ENCODE assay signal across 39 cellular contexts in genomic region chr11:25200925-25201324, GRCh38.
"Had no signal": no experiment of that assay in that cellular context is flagged by ENCODE, and none has a peak within 500 bp of the region (broad histone marks: within the 10 kb centered on the region; RNA-seq: fewer than 3 reads in every experiment).

No MANE protein-coding gene starts in this region.

- H3K4me1 Mint-ChIP-seq: activated naive CD4-positive, alpha-beta T cell treated with anti-CD3 and anti-CD28 coated beads, Interleukin-2, amount 10 ng/mL, durations not matched to agents 7 days and 5 days; activated naive CD4-positive, alpha-beta T cell treated with anti-CD3 and anti-CD28 coated beads, Interleukin-2, amount 50 U/mL, for 24 hours; activated naive CD8-positive, alpha-beta T cell treated with anti-CD3 and anti-CD28 coated beads for 36 hours; activated naive CD8-positive, alpha-beta T cell treated with anti-CD3 and anti-CD28 coated beads, Interleukin-2, amount 10 ng/mL, durations not matched to agents 7 days and 5 days; activated naive CD8-positive, alpha-beta T cell treated with anti-CD3 and anti-CD28 coated beads, Interleukin-2, amount 50 U/mL, for 24 hours; activated T-helper 17 cell treated with anti-CD3 and anti-CD28 coated beads, Interleukin-2, amount 50 U/mL, for 72 hours; brain; central memory CD8-positive, alpha-beta T cell had no signal

- H3K4me3 ChIP-seq: adrenal gland, ascending aorta, body of pancreas, breast epithelium, cardiac muscle cell had no signal

- H3K27me3 Mint-ChIP-seq: activated naive CD4-positive, alpha-beta T cell treated with anti-CD3 and anti-CD28 coated beads, Interleukin-2, amount 10 ng/mL, durations not matched to agents 7 days and 5 days; activated naive CD4-positive, alpha-beta T cell treated with anti-CD3 and anti-CD28 coated beads, Interleukin-2, amount 50 U/mL, for 24 hours; activated naive CD8-positive, alpha-beta T cell; activated naive CD8-positive, alpha-beta T cell treated with anti-CD3 and anti-CD28 coated beads for 36 hours; activated naive CD8-positive, alpha-beta T cell treated with anti-CD3 and anti-CD28 coated beads, Interleukin-2, amount 10 ng/mL, durations not matched to agents 7 days and 5 days; activated naive CD8-positive, alpha-beta T cell treated with anti-CD3 and anti-CD28 coated beads, Interleukin-2, amount 50 U/mL, for 24 hours; activated T-helper 17 cell treated with anti-CD3 and anti-CD28 coated beads, Interleukin-2, amount 50 U/mL, for 72 hours; central memory CD8-positive, alpha-beta T cell had no signal

- ATAC-seq: activated naive CD4-positive, alpha-beta T cell treated with anti-CD3 and anti-CD28 coated beads, Interleukin-2, amount 50 U/mL, for 72 hours; activated naive CD8-positive, alpha-beta T cell treated with anti-CD3 and anti-CD28 coated beads, Interleukin-2, amount 50 U/mL, for 24 hours; activated T-cell treated with anti-CD3 and anti-CD28 coated beads, Interleukin-2, amount 50 U/mL, for 4 hours; activated T-cell treated with anti-CD3 and anti-CD28 coated beads, Interleukin-2, amount 50 U/mL, for 72 hours; activated T-helper 17 cell treated with anti-CD3 and anti-CD28 coated beads, Interleukin-2, amount 50 U/mL, for 72 hours; body of pancreas had no signal

- H3K27ac ChIP-seq: adrenal gland, ascending aorta, body of pancreas, brain microvascular endothelial cell, breast epithelium, cardiac muscle cell had no signal

- H3K36me3 ChIP-seq: adrenal gland, ascending aorta, brain microvascular endothelial cell, breast epithelium, cardiac muscle cell had no signal

- FAIRE-seq: astrocyte, bronchial epithelial cell, colon had no signal

- DNase-seq: activated effector memory CD4-positive, alpha-beta T cell treated with anti-CD3 and anti-CD28 coated beads, Interleukin-2, amount 50 U/mL, for 16 hours; activated effector memory CD4-positive, alpha-beta T cell treated with Interleukin-2 at 50 U/mL for 16 hours; activated gamma-delta T cell; activated gamma-delta T cell treated with Interleukin-2 at 50 U/mL for 16 hours; activated naive CD4-positive, alpha-beta T cell; activated naive CD4-positive, alpha-beta T cell treated with anti-CD3 and anti-CD28 coated beads for 36 hours; activated naive CD4-positive, alpha-beta T cell treated with anti-CD3 and anti-CD28 coated beads, Interleukin-2, amount 10 ng/mL, durations not matched to agents 7 days and 5 days; activated naive CD4-positive, alpha-beta T cell treated with anti-CD3 and anti-CD28 coated beads, Interleukin-2, amount 50 U/mL, for 16 hours; activated naive CD4-positive, alpha-beta T cell treated with Interleukin-2 at 50 U/mL for 16 hours; activated naive CD8-positive, alpha-beta T cell treated with anti-CD3 and anti-CD28 coated beads for 36 hours; activated naive CD8-positive, alpha-beta T cell treated with anti-CD3 and anti-CD28 coated beads, Interleukin-2, amount 10 ng/mL, durations not matched to agents 7 days and 5 days; activated naive CD8-positive, alpha-beta T cell treated with anti-CD3 and anti-CD28 coated beads, Interleukin-2, amount 50 U/mL, for 24 hours; activated T-cell treated with anti-CD3 and anti-CD28 coated beads, Interleukin-2, amount 50 U/mL, for 4 hours; activated T-cell treated with anti-CD3 and anti-CD28 coated beads, Interleukin-2, amount 50 U/mL, for 48 hours; activated T-cell treated with anti-CD3 and anti-CD28 coated beads, Interleukin-2, amount 50 U/mL, for 72 hours; adrenal gland; amniotic stem cell; amygdala; anterior cingulate cortex; aorta; body of pancreas; brain microvascular endothelial cell; caudate nucleus; central memory CD4-positive, alpha-beta T cell; cerebellar nuclear complex had no signal

- H3K4me1 ChIP-seq: adrenal gland, ascending aorta, body of pancreas, breast epithelium had no signal

- H3K27ac Mint-ChIP-seq: activated naive CD4-positive, alpha-beta T cell treated with anti-CD3 and anti-CD28 coated beads for 36 hours; activated naive CD4-positive, alpha-beta T cell treated with anti-CD3 and anti-CD28 coated beads, Interleukin-2, amount 10 ng/mL, durations not matched to agents 7 days and 5 days; activated naive CD4-positive, alpha-beta T cell treated with anti-CD3 and anti-CD28 coated beads, Interleukin-2, amount 50 U/mL, for 24 hours; activated naive CD4-positive, alpha-beta T cell treated with anti-CD3 and anti-CD28 coated beads, Interleukin-2, amount 50 U/mL, for 72 hours; activated naive CD8-positive, alpha-beta T cell; activated naive CD8-positive, alpha-beta T cell treated with anti-CD3 and anti-CD28 coated beads for 36 hours; activated naive CD8-positive, alpha-beta T cell treated with anti-CD3 and anti-CD28 coated beads, Interleukin-2, amount 10 ng/mL, durations not matched to agents 7 days and 5 days; activated naive CD8-positive, alpha-beta T cell treated with anti-CD3 and anti-CD28 coated beads, Interleukin-2, amount 50 U/mL, for 24 hours; activated T-cell treated with anti-CD3 and anti-CD28 coated beads, Interleukin-2, amount 50 U/mL, for 72 hours; activated T-helper 1 cell treated with anti-CD3 and anti-CD28 coated beads, Interleukin-12 subunit alpha, Interleukin-12 subunit beta, Interleukin-2, Interleukin-4 antibody, amounts not matched to agents 30 ng/mL and 10 ng/mL and 1 ng/mL, durations not matched to agents 14 hours and 24 hours and 36 hours; activated T-helper 17 cell treated with anti-CD3 and anti-CD28 coated beads, Interleukin-2, amount 50 U/mL, for 72 hours; activated T-helper 2 cell treated with anti-CD3 and anti-CD28 coated beads, Interferon-gamma antibody, Interleukin-2, Interleukin-4, amounts not matched to agents 10 μg/mL and 5 μg/mL and 100 μg/mL, durations not matched to agents 14 hours and 24 hours and 36 hours; brain had no signal

- H3K36me3 Mint-ChIP-seq: activated naive CD4-positive, alpha-beta T cell treated with anti-CD3 and anti-CD28 coated beads, Interleukin-2, amount 10 ng/mL, durations not matched to agents 7 days and 5 days; activated naive CD4-positive, alpha-beta T cell treated with anti-CD3 and anti-CD28 coated beads, Interleukin-2, amount 50 U/mL, for 24 hours; activated naive CD4-positive, alpha-beta T cell treated with anti-CD3 and anti-CD28 coated beads, Interleukin-2, amount 50 U/mL, for 72 hours; activated naive CD8-positive, alpha-beta T cell; activated naive CD8-positive, alpha-beta T cell treated with anti-CD3 and anti-CD28 coated beads for 36 hours; activated naive CD8-positive, alpha-beta T cell treated with anti-CD3 and anti-CD28 coated beads, Interleukin-2, amount 10 ng/mL, durations not matched to agents 7 days and 5 days; brain had no signal

- H3K4me3 Mint-ChIP-seq: activated naive CD4-positive, alpha-beta T cell treated with anti-CD3 and anti-CD28 coated beads for 36 hours; activated naive CD4-positive, alpha-beta T cell treated with anti-CD3 and anti-CD28 coated beads, Interleukin-2, amount 10 ng/mL, durations not matched to agents 7 days and 5 days; activated naive CD4-positive, alpha-beta T cell treated with anti-CD3 and anti-CD28 coated beads, Interleukin-2, amount 50 U/mL, for 24 hours; activated naive CD8-positive, alpha-beta T cell; activated naive CD8-positive, alpha-beta T cell treated with anti-CD3 and anti-CD28 coated beads for 36 hours; activated naive CD8-positive, alpha-beta T cell treated with anti-CD3 and anti-CD28 coated beads, Interleukin-2, amount 10 ng/mL, durations not matched to agents 7 days and 5 days; activated naive CD8-positive, alpha-beta T cell treated with anti-CD3 and anti-CD28 coated beads, Interleukin-2, amount 50 U/mL, for 24 hours; activated T-cell treated with anti-CD3 and anti-CD28 coated beads, Interleukin-2, amount 50 U/mL, for 4 hours; activated T-cell treated with anti-CD3 and anti-CD28 coated beads, Interleukin-2, amount 50 U/mL, for 72 hours; activated T-helper 1 cell treated with anti-CD3 and anti-CD28 coated beads, Interleukin-12 subunit alpha, Interleukin-12 subunit beta, Interleukin-2, Interleukin-4 antibody, amounts not matched to agents 30 ng/mL and 10 ng/mL and 1 ng/mL, durations not matched to agents 14 hours and 24 hours and 36 hours; activated T-helper 17 cell treated with anti-CD3 and anti-CD28 coated beads, Interleukin-2, amount 50 U/mL, for 72 hours; brain; central memory CD8-positive, alpha-beta T cell had no signal

- H3K9me3 ChIP-seq: adrenal gland, ascending aorta, body of pancreas, breast epithelium had no signal

- H3K27me3 ChIP-seq: adrenal gland, ascending aorta, body of pancreas, brain microvascular endothelial cell, breast epithelium, cardiac muscle cell had no signal
